In genomic region chr4:155761047-155761446, GRCh38 we compare ENCODE assay signal across 18 cellular contexts. TPM values are rescaled to one million over a fixed set of nuclear protein-coding genes. Genes with fewer than 3 reads are reported as not detected.
DNase-seq lines count a peak whose midpoint lies in the region; ATAC-seq and TF ChIP-seq lines count a peak whose summit lies in the region.
"Had no signal": no experiment of that assay in that cellular context is flagged by ENCODE, and none has a peak within 500 bp of the region (broad histone marks: within the 10 kb centered on the region; RNA-seq: fewer than 3 reads in every experiment).

No MANE protein-coding gene starts in this region.

- H3K4me3 ChIP-seq in esophagus muscularis mucosa: peak overlapping the region in 3 of 4 donors; percentile 74 to 91 (median 78)
- no peak overlapping the region for H3K4me3 ChIP-seq in neural progenitor cell
- H3K4me3 ChIP-seq: GM12878 had no signal

- no peaks in the 10 kb centered on the region for H4K20me1 ChIP-seq in neural progenitor cell (ENCODE audit: low read depth)

- H3F3A ChIP-seq in neural progenitor cell (ENCODE audit: low read depth): peaks cover 6% of the 10 kb centered on the region

- H3K36me3 ChIP-seq in esophagus muscularis mucosa: no peaks in the 10 kb centered on the region
- no peaks in the 10 kb centered on the region for H3K36me3 ChIP-seq in neural progenitor cell
- H3K36me3 ChIP-seq: Peyer's patch had no signal

- TF ChIP-seq POLR2A in esophagus muscularis mucosa (IDR thresholded peaks at IDR 0.05; ENCODE audit: low read depth): no peak

- H3K4me3 Mint-ChIP-seq in natural killer cell: peak overlapping the region; percentile 65
- H3K4me3 Mint-ChIP-seq in natural killer cell treated with Interleukin-12 subunit alpha and Interleukin-12 subunit beta and Interleukin-15 and Interleukin-18, amount 100 ng/mL, for 72 hours: no peak overlapping the region
- peak overlapping the region; percentile 78 for H3K4me3 Mint-ChIP-seq in neural progenitor cell

- no peaks in the 10 kb centered on the region for H3K9me3 Mint-ChIP-seq in natural killer cell
- no peaks in the 10 kb centered on the region for H3K9me3 Mint-ChIP-seq in natural killer cell treated with Interleukin-12 subunit alpha and Interleukin-12 subunit beta and Interleukin-15 and Interleukin-18, amount 100 ng/mL, for 72 hours
- H3K9me3 Mint-ChIP-seq in neural progenitor cell: peaks cover 5% of the 10 kb centered on the region

- no peaks in the 10 kb centered on the region for H3K27me3 ChIP-seq in esophagus muscularis mucosa
- H3K27me3 ChIP-seq in neural progenitor cell: peaks cover 23% of the 10 kb centered on the region
- H3K27me3 ChIP-seq: Peyer's patch had no signal

- ATAC-seq in natural killer cell: no peak
- no peak for ATAC-seq in natural killer cell treated with Interleukin-12 subunit alpha and Interleukin-12 subunit beta and Interleukin-15 and Interleukin-18, amount 100 ng/mL, for 72 hours
- no peak for ATAC-seq in HG03378 (IDR thresholded peaks at IDR 0.05; ENCODE audit: unreplicated experiment)
- ATAC-seq in HG03039 (IDR thresholded peaks at IDR 0.05; ENCODE audit: unreplicated experiment): no peak
- ATAC-seq: GM12878 had no signal

- no peak for TF ChIP-seq CTCF in natural killer cell (IDR thresholded peaks at IDR 0.05)
- no peak for TF ChIP-seq CTCF in esophagus muscularis mucosa (IDR thresholded peaks at IDR 0.05)
- no peak for TF ChIP-seq CTCF in neural progenitor cell (IDR thresholded peaks at IDR 0.05)

- H3K79me2 ChIP-seq in neural progenitor cell (ENCODE audit: low read depth): no peaks in the 10 kb centered on the region

- no peaks in the 10 kb centered on the region for H3K27me3 Mint-ChIP-seq in natural killer cell (ENCODE audit: low read depth in 2 of 2)
- peaks cover 2 to 6% of the 10 kb centered on the region in 2 donors for H3K27me3 Mint-ChIP-seq in natural killer cell treated with Interleukin-12 subunit alpha and Interleukin-12 subunit beta and Interleukin-15 and Interleukin-18, amount 100 ng/mL, for 72 hours
- peaks cover 6% of the 10 kb centered on the region for H3K27me3 Mint-ChIP-seq in neural progenitor cell (ENCODE audit: insufficient read depth, low read depth)

- WGBS in esophagus muscularis mucosa: 77% methylated on average over 3 of the region's 3 CpGs

- peak overlapping the region; percentile 91 for H3K4me2 ChIP-seq in neural progenitor cell

- H3K4me1 ChIP-seq in esophagus muscularis mucosa: peaks cover 3 to 57% (median 38%) of the 10 kb centered on the region in 4 donors
- H3K4me1 ChIP-seq in neural progenitor cell: peaks cover 24% of the 10 kb centered on the region

- no peak for DNase-seq in natural killer cell
- no peak for DNase-seq in natural killer cell treated with Interleukin-12 subunit alpha and Interleukin-12 subunit beta and Interleukin-15 and Interleukin-18, amount 100 ng/mL, for 72 hours (ENCODE audit: low spot score)
- DNase-seq in esophagus muscularis mucosa (ENCODE audit: extremely low spot score): no peak
- no peak for DNase-seq in neural progenitor cell (ENCODE audit: low spot score)
- no peak for DNase-seq in DMS153 (lab: John Stamatoyannopoulos, UW)
- DNase-seq in OCI-M2 (lab: John Stamatoyannopoulos, UW; ENCODE audit: unreplicated experiment): no peak
- DNase-seq: COR-L47, NCI-H1105 treated with DMSO at 0.1 percent for 48 hours, NCI-H187 treated with DMSO at 0.1 percent for 48 hours, NCI-H2171 treated with DMSO at 0.1 percent for 48 hours, NCI-H510A, Peyer's patch, SHP77 had no signal

- TF ChIP-seq EP300 in esophagus muscularis mucosa (IDR thresholded peaks at IDR 0.05): no peak

- H3K27ac ChIP-seq in esophagus muscularis mucosa (replicated peaks in 1 of 4) (peak overlapping the region in 2 of 4 donors; percentile 88), neural progenitor cell (no peak overlapping the region)

- H3K9me3 ChIP-seq in esophagus muscularis mucosa: no peaks in the 10 kb centered on the region
- H3K9me3 ChIP-seq in neural progenitor cell (ENCODE audit: low read depth): no peaks in the 10 kb centered on the region
- H3K9me3 ChIP-seq: Peyer's patch had no signal

- H3K4me1 Mint-ChIP-seq in natural killer cell: peaks cover 11% of the 10 kb centered on the region in 2 donors
- peaks cover 6 to 10% of the 10 kb centered on the region in 2 donors for H3K4me1 Mint-ChIP-seq in natural killer cell treated with Interleukin-12 subunit alpha and Interleukin-12 subunit beta and Interleukin-15 and Interleukin-18, amount 100 ng/mL, for 72 hours (ENCODE audit: low read depth in 2 of 2)
- peaks cover 31% of the 10 kb centered on the region for H3K4me1 Mint-ChIP-seq in neural progenitor cell

- no peaks in the 10 kb centered on the region for H3K36me3 Mint-ChIP-seq in natural killer cell
- H3K36me3 Mint-ChIP-seq in natural killer cell treated with Interleukin-12 subunit alpha and Interleukin-12 subunit beta and Interleukin-15 and Interleukin-18, amount 100 ng/mL, for 72 hours: no peaks in the 10 kb centered on the region
- peaks cover 6% of the 10 kb centered on the region for H3K36me3 Mint-ChIP-seq in neural progenitor cell

- H3K27ac Mint-ChIP-seq in natural killer cell (no peak overlapping the region), neural progenitor cell (no peak overlapping the region)
- H3K27ac Mint-ChIP-seq in natural killer cell treated with Interleukin-12 subunit alpha and Interleukin-12 subunit beta and Interleukin-15 and Interleukin-18, amount 100 ng/mL, for 72 hours: no peak overlapping the region
- H3K27ac Mint-ChIP-seq: CD14-positive monocyte had no signal

- no peak overlapping the region for H2AFZ ChIP-seq in neural progenitor cell (replicated peaks)

- intact Hi-C loops in natural killer cell (cut with micrococcal nuclease): no loop called here
- intact Hi-C loops in esophagus muscularis mucosa (cut with DNase I): no loop called here

- no peak overlapping the region for H3K9ac ChIP-seq in neural progenitor cell

RNA-seq across cellular contexts. Expression of gene GUCY1B1, which starts 2.2 kb away (rescaled TPM):
- total RNA-seq in natural killer cell (1 to 10 TPM; 2.1 to 4.0 (median 2.8) TPM), esophagus muscularis mucosa (10 to 100 TPM; 30.6 to 61.9 (median 41.6) TPM), neural progenitor cell (ENCODE audit: low replicate concordance) (10.8 and 10.9 TPM in 2 replicates)
- total RNA-seq in natural killer cell treated with Interleukin-12 subunit alpha and Interleukin-12 subunit beta and Interleukin-15 and Interleukin-18, amount 100 ng/mL, for 72 hours: 1 to 10 TPM in 1 of 2 donors, under 1 TPM in 1; 0.33 to 2.3 TPM
- total RNA-seq: A673 had no signal
